14 cellular contexts compared by ENCODE assay signal in the genomic region with DNA sequence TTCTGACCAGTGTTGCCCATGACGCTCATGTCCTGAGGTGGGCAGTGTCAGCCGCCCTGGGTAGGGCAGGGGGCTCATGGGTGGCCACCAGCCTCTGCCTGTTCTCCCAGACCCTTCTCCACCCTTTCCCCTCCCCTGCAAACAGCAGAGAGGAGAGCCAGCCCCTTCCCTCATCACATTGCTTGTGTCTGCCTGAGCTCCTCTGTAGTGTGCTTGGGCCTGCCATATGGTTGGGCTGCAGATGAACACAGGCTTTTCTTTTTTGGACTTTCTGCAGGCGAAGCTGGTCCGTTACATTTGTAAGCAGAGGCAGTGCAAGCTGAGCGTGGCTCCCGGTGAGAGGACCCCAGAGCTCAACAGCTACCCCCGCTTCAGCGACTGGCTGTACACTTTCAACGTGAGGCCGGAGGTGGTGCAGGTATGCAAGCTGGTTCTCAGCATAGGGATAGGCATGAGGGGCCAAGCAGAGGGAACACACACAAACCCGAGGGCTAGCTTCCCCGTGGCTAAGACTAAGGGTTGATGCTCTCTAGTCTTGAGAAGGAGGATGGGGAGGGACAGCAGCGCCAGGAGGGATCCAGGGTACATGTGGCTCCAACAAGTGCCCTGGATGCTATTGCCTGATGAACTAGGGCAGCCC.
"Had no signal": no experiment of that assay in that cellular context is flagged by ENCODE, and none has a peak within 500 bp of the region (broad histone marks: within the 10 kb centered on the region; RNA-seq: fewer than 3 reads in every experiment).

No MANE protein-coding gene starts in this region.

- H3K4me2 ChIP-seq: neural progenitor cell had no signal

- H2AFZ ChIP-seq: neural progenitor cell, parathyroid adenoma had no signal

- H3K4me1 ChIP-seq: neural progenitor cell had no signal

- H3K9me3 ChIP-seq: esophagus squamous epithelium, tibial artery had no signal

- H3K27ac Mint-ChIP-seq: activated CD8-positive, alpha-beta T cell treated with anti-CD3 and anti-CD28 coated beads, Interleukin-2, amount 10 ng/mL, durations not matched to agents 7 days and 5 days; activated naive CD4-positive, alpha-beta T cell treated with anti-CD3 and anti-CD28 coated beads, Interleukin-2, amount 10 ng/mL, durations not matched to agents 7 days and 5 days; activated T-helper 17 cell treated with anti-CD3 and anti-CD28 coated beads, Interleukin-2, amount 50 U/mL, for 72 hours; neural progenitor cell had no signal

- H3K9me3 Mint-ChIP-seq: activated naive CD4-positive, alpha-beta T cell treated with anti-CD3 and anti-CD28 coated beads, Interleukin-2, amount 10 ng/mL, durations not matched to agents 7 days and 5 days; activated T-helper 17 cell treated with anti-CD3 and anti-CD28 coated beads, Interleukin-2, amount 50 U/mL, for 72 hours; neural progenitor cell had no signal

- H3K27me3 Mint-ChIP-seq: activated naive CD4-positive, alpha-beta T cell treated with anti-CD3 and anti-CD28 coated beads, Interleukin-2, amount 10 ng/mL, durations not matched to agents 7 days and 5 days; activated T-helper 17 cell treated with anti-CD3 and anti-CD28 coated beads, Interleukin-2, amount 50 U/mL, for 72 hours had no signal

- ATAC-seq: activated CD8-positive, alpha-beta T cell treated with anti-CD3 and anti-CD28 coated beads, Interleukin-2, amount 10 ng/mL, durations not matched to agents 7 days and 5 days; activated T-helper 17 cell treated with anti-CD3 and anti-CD28 coated beads, Interleukin-2, amount 50 U/mL, for 72 hours; SK-N-SH treated with all-trans-retinoic acid at 6 μM for 48 hours had no signal

- H3K36me3 ChIP-seq: neural progenitor cell, tibial artery had no signal

- H3K4me3 ChIP-seq: esophagus squamous epithelium, neural progenitor cell, tibial artery had no signal

- H3K27me3 ChIP-seq: esophagus squamous epithelium, neural progenitor cell, tibial artery had no signal

- DNase-seq: activated CD4-positive, alpha-beta T cell treated with anti-CD3 and anti-CD28 coated beads for 4 hours; activated CD8-positive, alpha-beta T cell treated with anti-CD3 and anti-CD28 coated beads, Interleukin-2, amount 10 ng/mL, durations not matched to agents 7 days and 5 days; activated naive CD4-positive, alpha-beta T cell treated with anti-CD3 and anti-CD28 coated beads, Interleukin-2, amount 10 ng/mL, durations not matched to agents 7 days and 5 days; esophagus squamous epithelium; foreskin fibroblast; head of caudate nucleus; mesendoderm; retina; tibial artery had no signal

- FAIRE-seq: keratinocyte had no signal

- H3K4me3 Mint-ChIP-seq: activated CD8-positive, alpha-beta T cell treated with anti-CD3 and anti-CD28 coated beads, Interleukin-2, amount 10 ng/mL, durations not matched to agents 7 days and 5 days; activated naive CD4-positive, alpha-beta T cell treated with anti-CD3 and anti-CD28 coated beads, Interleukin-2, amount 10 ng/mL, durations not matched to agents 7 days and 5 days; activated T-helper 17 cell treated with anti-CD3 and anti-CD28 coated beads, Interleukin-2, amount 50 U/mL, for 72 hours; neural progenitor cell had no signal

- H3K27ac ChIP-seq: esophagus squamous epithelium, neural progenitor cell, parathyroid adenoma had no signal

- H3K9ac ChIP-seq: neural progenitor cell, parathyroid adenoma had no signal
